ENCODE assay signal across 1 cellular context in genomic region chr19:38057954-38058690, GRCh38.
A peak's percentile ranks its signal among the peaks of the same experiment; 100 is the strongest.
TF ChIP-seq lines count a peak whose summit lies in the region.

No MANE protein-coding gene starts in this region.

TF ChIP-seq in HEK293, 187 proteins besides CTCF, POLR2A, EP300 and RAD21 (continued from another document):
- TF ChIP-seq PRDM2 (tag by site-specific recombination; IDR thresholded peaks at IDR 0.05; ENCODE audit: borderline replicate concordance) = no peak
- no peak for TF ChIP-seq ZNF645 (tag by site-specific recombination; IDR thresholded peaks at IDR 0.05)
- TF ChIP-seq HOXA7 (CRISPR knock-in tag; IDR thresholded peaks at IDR 0.05; ENCODE audit: borderline replicate concordance) = no peak
- no peak for TF ChIP-seq ZNF18 (tag by site-specific recombination; IDR thresholded peaks at IDR 0.05)
- no peak for TF ChIP-seq ZNF610 (tag by site-specific recombination; IDR thresholded peaks at IDR 0.05; ENCODE audit: borderline replicate concordance)
- peak; percentile 28; the same call in 1 of the 2 replicates for TF ChIP-seq ZNF423 (tag by site-specific recombination; IDR thresholded peaks at IDR 0.05)
- no peak for TF ChIP-seq ZFP69B (tag by site-specific recombination; IDR thresholded peaks at IDR 0.05)
- TF ChIP-seq ZNF660 (tag by site-specific recombination; IDR thresholded peaks at IDR 0.05) = no peak
